25 cellular contexts compared by ENCODE assay signal in the genomic region with DNA sequence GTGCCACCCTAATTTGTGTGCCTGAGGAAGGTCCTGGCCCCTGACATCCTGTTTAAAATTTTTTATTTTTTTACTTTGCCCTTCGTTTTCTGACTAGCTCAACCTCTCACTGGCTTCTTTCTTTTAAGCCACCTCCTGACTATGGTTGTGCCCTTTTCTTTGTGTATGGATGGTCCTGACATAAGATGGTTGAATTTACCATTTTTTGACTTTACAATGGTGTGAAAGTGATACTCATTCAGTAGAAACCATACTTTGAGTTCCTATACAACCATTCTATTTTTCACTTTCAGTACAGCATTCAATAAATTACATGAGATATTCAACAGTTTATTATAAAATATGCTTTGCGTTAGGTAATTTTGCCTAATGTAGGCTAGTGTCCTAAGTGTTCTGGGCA.
"Had no signal": no experiment of that assay in that cellular context is flagged by ENCODE, and none has a peak within 500 bp of the region (broad histone marks: within the 10 kb centered on the region; RNA-seq: fewer than 3 reads in every experiment).

No MANE protein-coding gene starts in this region.

- H2AFZ ChIP-seq: neural progenitor cell, parathyroid adenoma had no signal

- H3K79me2 ChIP-seq: parathyroid adenoma had no signal

- H3K9ac ChIP-seq: neural progenitor cell, parathyroid adenoma had no signal

- H3K4me2 ChIP-seq: neural progenitor cell had no signal

- DNase-seq: occipital lobe; ovary; posterior cingulate gyrus; psoas muscle; right cardiac atrium; right lobe of liver; sigmoid colon; small intestine; stimulated activated CD4-positive, alpha-beta T cell treated with anti-CD3 and anti-CD28 coated beads, Interleukin-15, amount 100 ng/mL, for 24 hours; stimulated activated CD4-positive, alpha-beta T cell treated with anti-CD3 and anti-CD28 coated beads, Interleukin-2, amount 100 ng/mL, for 24 hours; stimulated activated CD4-positive, alpha-beta T cell treated with anti-CD3 and anti-CD28 coated beads, Interleukin-2, amount 100 ng/mL, for 48 hours; stimulated activated CD4-positive, alpha-beta T cell treated with anti-CD3 and anti-CD28 coated beads, Interleukin-4, amount 100 ng/mL, for 24 hours; stimulated activated naive B cell treated with anti-CD40 and anti-IgM and Interleukin-4, amounts not matched to agents 10 μg/mL and 1 μg/mL and 100 μg/mL, for 72 hours; stimulated activated naive CD4-positive, alpha-beta T cell treated with Interleukin-2 at 50 U/mL for 16 hours; stomach; thyroid gland; trophoblast cell; upper lobe of left lung had no signal

- H3K9me3 ChIP-seq: ovary, psoas muscle, right lobe of liver, sigmoid colon, stomach, thoracic aorta, thyroid gland, tibial nerve, upper lobe of left lung, vagina had no signal

- ATAC-seq: psoas muscle; right cardiac atrium; right lobe of liver; stimulated activated effector memory CD8-positive, alpha-beta T cell treated with anti-CD3 and anti-CD28 coated beads, Interleukin-12 subunit alpha, Interleukin-12 subunit beta, amount 100 ng/mL, for 72 hours; stimulated activated naive B cell treated with anti-CD40 and anti-IgM and Interleukin-4, amounts not matched to agents 10 μg/mL and 1 μg/mL and 100 μg/mL, for 72 hours had no signal

- H3K27ac ChIP-seq: neural progenitor cell, ovary, parathyroid adenoma, psoas muscle, right lobe of liver, sigmoid colon, stomach, thoracic aorta, thyroid gland, tibial nerve, upper lobe of left lung, vagina had no signal

- H3K4me1 ChIP-seq: psoas muscle, right lobe of liver, sigmoid colon, stomach, thyroid gland, tibial nerve, upper lobe of left lung, vagina had no signal

- H3K36me3 ChIP-seq: neural progenitor cell, ovary, right lobe of liver, sigmoid colon, stomach, thoracic aorta, thyroid gland, tibial nerve, upper lobe of left lung, vagina had no signal

- FAIRE-seq: small intestine, urothelium cell line had no signal

- H3K4me3 ChIP-seq: neural progenitor cell, ovary, psoas muscle, right lobe of liver, sigmoid colon, stomach, thoracic aorta, thyroid gland, tibial nerve, upper lobe of left lung, vagina had no signal

- H3K27me3 ChIP-seq: neural progenitor cell, ovary, right lobe of liver, sigmoid colon, stomach, thyroid gland, tibial nerve, upper lobe of left lung, vagina had no signal
